25 cellular contexts compared by ENCODE assay signal in the genomic region with DNA sequence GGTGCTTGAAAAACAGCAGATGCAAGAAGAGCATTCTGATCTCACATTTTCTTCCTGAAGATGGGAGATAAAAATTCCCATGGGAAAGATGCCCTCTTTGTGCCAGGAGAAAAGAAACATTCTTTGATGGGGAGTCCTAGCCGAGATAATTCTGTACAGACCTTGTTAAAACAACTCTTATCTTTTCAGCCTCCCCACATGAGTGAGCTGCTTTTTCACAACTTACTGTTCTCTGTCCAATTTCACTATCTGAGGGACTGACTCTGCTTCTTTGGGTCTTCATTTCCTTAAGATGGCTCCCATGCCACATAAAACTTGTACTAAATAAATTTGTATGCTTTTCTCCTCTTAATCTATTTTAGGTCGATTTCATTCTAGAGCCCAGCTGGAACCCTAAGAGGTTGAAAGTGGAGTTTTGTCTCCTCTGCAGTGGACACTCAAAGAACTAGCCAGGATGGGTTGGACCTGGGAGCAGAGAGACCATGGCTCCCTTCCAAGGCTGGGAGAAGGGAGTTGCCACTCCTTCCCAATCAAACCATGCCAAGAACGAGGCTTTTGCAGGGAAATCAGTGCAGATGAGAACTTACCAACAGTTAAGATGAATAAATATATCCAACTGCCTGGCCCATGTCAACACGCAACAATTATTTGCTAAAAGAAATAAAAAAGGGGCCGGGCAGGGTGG.
DNase-seq lines count a peak whose midpoint lies in the region; ATAC-seq and TF ChIP-seq lines count a peak whose summit lies in the region.
"Had no signal": no experiment of that assay in that cellular context is flagged by ENCODE, and none has a peak within 500 bp of the region (broad histone marks: within the 10 kb centered on the region; RNA-seq: fewer than 3 reads in every experiment).

No MANE protein-coding gene starts in this region.

- CTCF ChIA-PET in CD4-positive, alpha-beta memory T cell (lab: Charles Lee; ENCODE audit: partially characterized antibody): no interaction called here

- intact Hi-C loops in left lung (cut with DNase I): no loop called here
- intact Hi-C loops in testis (cut with DNase I; ENCODE audit: low total_unique reads): no loop called here
- intact Hi-C loops in CD4-positive, alpha-beta memory T cell (cut with micrococcal nuclease): no loop called here

- H3K4me3 ChIP-seq in left lung (no peak overlapping the region), testis (no peak overlapping the region)
- no peak overlapping the region for H3K4me3 ChIP-seq in CD4-positive, alpha-beta memory T cell (ENCODE audit: low read length in 2 of 2)
- H3K4me3 ChIP-seq: SJCRH30 had no signal

- H3K27ac Mint-ChIP-seq in CD4-positive, alpha-beta memory T cell: no peak overlapping the region
- H3K27ac Mint-ChIP-seq: B cell had no signal

- POLR2A ChIA-PET in CD4-positive, alpha-beta memory T cell (lab: Charles Lee; ENCODE audit: partially characterized antibody): no interaction called here

- no peak overlapping the region for H3K4me3 Mint-ChIP-seq in CD4-positive, alpha-beta memory T cell
- H3K4me3 Mint-ChIP-seq: B cell; CD8-positive, alpha-beta memory T cell had no signal

- TF ChIP-seq POLR2A in testis (IDR thresholded peaks at IDR 0.05): no peak

- peaks cover 0 to 5% (median 0%) of the 10 kb centered on the region in 8 donors for H3K9me3 Mint-ChIP-seq in CD4-positive, alpha-beta memory T cell

- H3K4me1 Mint-ChIP-seq in CD4-positive, alpha-beta memory T cell: no peaks in the 10 kb centered on the region
- H3K4me1 Mint-ChIP-seq: CD8-positive, alpha-beta memory T cell had no signal

- peaks cover 10 to 25% of the 10 kb centered on the region in 2 donors for H3K27me3 Mint-ChIP-seq in CD4-positive, alpha-beta memory T cell

- H3K36me3 Mint-ChIP-seq in CD4-positive, alpha-beta memory T cell: no peaks in the 10 kb centered on the region
- H3K36me3 Mint-ChIP-seq: CD8-positive, alpha-beta memory T cell had no signal

- TF ChIP-seq CTCF in left lung (IDR thresholded peaks at IDR 0.05): no peak
- TF ChIP-seq CTCF in testis (IDR thresholded peaks at IDR 0.05): no peak

- H3K36me3 ChIP-seq in left lung (no peaks in the 10 kb centered on the region), testis (ENCODE audit: low read depth, missing control alignments) (no peaks in the 10 kb centered on the region)
- no peaks in the 10 kb centered on the region for H3K36me3 ChIP-seq in CD4-positive, alpha-beta memory T cell (ENCODE audit: insufficient read depth, low read length)
- H3K36me3 ChIP-seq: SJCRH30 had no signal

- no peak overlapping the region for H3K27ac ChIP-seq in left lung
- H3K27ac ChIP-seq in testis: peak overlapping the region; percentile 19 to 34
- H3K27ac ChIP-seq in CD4-positive, alpha-beta memory T cell (ENCODE audit: low read depth, low read length): no peak overlapping the region
- H3K27ac ChIP-seq: C4-2B, KMS-11 had no signal

- H3K9me3 ChIP-seq in left lung (no peaks in the 10 kb centered on the region), testis (no peaks in the 10 kb centered on the region)
- H3K9me3 ChIP-seq in CD4-positive, alpha-beta memory T cell (ENCODE audit: control insufficient read depth in 1 of 2, low read length in 2 of 2): no peaks in the 10 kb centered on the region
- H3K9me3 ChIP-seq: SJCRH30 had no signal

- H3K4me1 ChIP-seq in left lung (no peaks in the 10 kb centered on the region), testis (peaks cover 31% of the 10 kb centered on the region)
- H3K4me1 ChIP-seq in CD4-positive, alpha-beta memory T cell (ENCODE audit: insufficient read depth, low read length): no peaks in the 10 kb centered on the region

- DNase-seq in NCI-H226 (peak; percentile 21), amniotic epithelial cell (ENCODE audit: low read depth) (peak; percentile 30), left lung (no peak), testis (peak; percentile 80), NCI-H748 treated with DMSO at 0.1 percent for 48 hours (lab: John Stamatoyannopoulos, UW) (no peak)
- DNase-seq in CD4-positive, alpha-beta memory T cell: no peak
- DNase-seq in stimulated activated naive CD4-positive, alpha-beta T cell (lab: John Stamatoyannopoulos, UW): no peak
- DNase-seq: CD8-positive, alpha-beta memory T cell; DMS 273 treated with DMSO at 0.1 percent for 48 hours; DMS79 treated with DMSO at 0.1 percent for 48 hours; IMR-90; NCI-H1048; NCI-H1417; NCI-H1694 treated with DMSO at 0.1 percent for 48 hours; NCI-H2081; NCI-H82; NK-92 treated with Interleukin-12 subunit alpha and Interleukin-12 subunit beta, amount 100 ng/mL, for 24 hours; PC-3; SJCRH30 had no signal

- ATAC-seq in left lung: peak; percentile 35
- ATAC-seq: HCT116, PC-3, Right ventricle myocardium inferior, SK-N-SH treated with all-trans-retinoic acid at 6 μM for 48 hours had no signal

- peaks cover 0 to 7% of the 10 kb centered on the region in 2 donors for H3K27me3 ChIP-seq in left lung
- no peaks in the 10 kb centered on the region for H3K27me3 ChIP-seq in testis
- no peaks in the 10 kb centered on the region for H3K27me3 ChIP-seq in CD4-positive, alpha-beta memory T cell (ENCODE audit: insufficient read depth, low read length)
- H3K27me3 ChIP-seq: SJCRH30 had no signal

- WGBS in testis, 2 donors: 33 to 42% methylated on average over 5 of the region's 5 CpGs

Comparison
In these comparisons a context has a peak if more than half of its experiments do, and no peak if none do; other contexts are left out.
1. DNase-seq: peak in NCI-H226 (single experiment), amniotic epithelial cell (single experiment) and testis (single experiment); none in left lung (0 of 2), NCI-H748 treated with DMSO at 0.1 percent for 48 hours (single experiment), CD4-positive, alpha-beta memory T cell (0 of 5) and stimulated activated naive CD4-positive, alpha-beta T cell (0 of 6).
2. H3K27ac ChIP-seq: peak in testis (2 of 2); none in left lung (0 of 2) and CD4-positive, alpha-beta memory T cell (single experiment).